2 cellular contexts compared by ENCODE assay signal in genomic region chr14:88490168-88490567, GRCh38.
TF ChIP-seq lines count a peak whose summit lies in the region.

No MANE protein-coding gene starts in this region.

TF ChIP-seq in HepG2, 621 proteins besides CTCF, POLR2A, EP300 and RAD21 (continued from another document):
- TF ChIP-seq CEBPZ (IDR thresholded peaks at IDR 0.05; ENCODE audit: low read length): no peak
- no peak for TF ChIP-seq ZSCAN5A (CRISPR knock-in tag; IDR thresholded peaks at IDR 0.05; ENCODE audit: borderline replicate concordance)
- TF ChIP-seq YEATS4 (CRISPR knock-in tag; IDR thresholded peaks at IDR 0.05; ENCODE audit: borderline replicate concordance): no peak
- no peak for TF ChIP-seq ETV5 (CRISPR knock-in tag; IDR thresholded peaks at IDR 0.05; ENCODE audit: borderline replicate concordance)
- no peak for TF ChIP-seq RFXANK (CRISPR knock-in tag; IDR thresholded peaks at IDR 0.05)
- TF ChIP-seq HOXA7 (CRISPR knock-in tag; IDR thresholded peaks at IDR 0.05): no peak
- TF ChIP-seq NFE2 (CRISPR knock-in tag; IDR thresholded peaks at IDR 0.05): no peak
- no peak for TF ChIP-seq FIP1L1 (IDR thresholded peaks at IDR 0.05; ENCODE audit: borderline replicate concordance, insufficient read depth, low read depth, low read length)

TF ChIP-seq in WTC11, 78 proteins besides CTCF, POLR2A, EP300 and RAD21 (continued from another document):
- no peak for TF ChIP-seq ZNF532 (CRISPR knock-in tag; IDR thresholded peaks at IDR 0.05; ENCODE audit: borderline replicate concordance)
- no peak for TF ChIP-seq ZNF121 (CRISPR knock-in tag; IDR thresholded peaks at IDR 0.05)
- TF ChIP-seq MXD4 (CRISPR knock-in tag; IDR thresholded peaks at IDR 0.05; ENCODE audit: borderline replicate concordance): no peak
